Comparison of ENCODE assay signal across 16 cellular contexts in genomic region chr5:66724740-66725139, GRCh38.
A peak's percentile ranks its signal among the peaks of the same experiment; 100 is the strongest.
DNase-seq lines count a peak whose midpoint lies in the region; ATAC-seq and TF ChIP-seq lines count a peak whose summit lies in the region.
"Had no signal": no experiment of that assay in that cellular context is flagged by ENCODE, and none has a peak within 500 bp of the region (broad histone marks: within the 10 kb centered on the region; RNA-seq: fewer than 3 reads in every experiment).

No MANE protein-coding gene starts in this region.

- no peak overlapping the region for H2AFZ ChIP-seq in SU-DHL-6 (ENCODE audit: low read depth, low read length, severe bottlenecking)
- no peak overlapping the region for H2AFZ ChIP-seq in hepatocyte

- no peak overlapping the region for H3K27ac ChIP-seq in A673 (ENCODE audit: low read depth, low read length, poor library complexity, severe bottlenecking)
- H3K27ac ChIP-seq in SU-DHL-6 (ENCODE audit: low read depth, low read length), result no peak overlapping the region
- H3K27ac ChIP-seq in hepatocyte, result no peak overlapping the region
- H3K27ac ChIP-seq: ascending aorta; BLaER1 treated with 17β-estradiol and CSF1 and Interleukin-3, amounts not matched to agents 10 nM and 100 nM had no signal

- no peaks in the 10 kb centered on the region for H3K9me2 ChIP-seq in SU-DHL-6 (replicated peaks; ENCODE audit: insufficient read depth, low read length)
- no peaks in the 10 kb centered on the region for H3K9me2 ChIP-seq in hepatocyte (replicated peaks; ENCODE audit: insufficient read depth)

- H3K4me3 ChIP-seq in A673 (ENCODE audit: low read depth, low read length, poor library complexity, severe bottlenecking), result no peak overlapping the region
- H3K4me3 ChIP-seq in GM12864 (ENCODE audit: low read depth, low read length), result no peak overlapping the region
- H3K4me3 ChIP-seq in SU-DHL-6 (ENCODE audit: insufficient read depth, low read length, poor library complexity, severe bottlenecking), result no peak overlapping the region
- H3K4me3 ChIP-seq in hepatocyte, result no peak overlapping the region
- H3K4me3 ChIP-seq: ascending aorta; BLaER1 treated with 17β-estradiol and CSF1 and Interleukin-3, amounts not matched to agents 10 nM and 100 nM had no signal

- H3K4me1 ChIP-seq in A673 (ENCODE audit: insufficient read depth, low read length, poor library complexity, severe bottlenecking), result no peaks in the 10 kb centered on the region
- no peaks in the 10 kb centered on the region for H3K4me1 ChIP-seq in hepatocyte (ENCODE audit: insufficient read depth)
- H3K4me1 ChIP-seq: ascending aorta had no signal

- TF ChIP-seq CTCF in A673 (conservative IDR thresholded peaks at IDR 0.05; ENCODE audit: low read depth, low read length) (peak; percentile 31; the same call in 1 of the 2 replicates), GM12864 (IDR thresholded peaks at IDR 0.05; ENCODE audit: low read depth, low read length, missing control alignments) (peak; percentile 19), SU-DHL-6 (IDR thresholded peaks at IDR 0.05; ENCODE audit: insufficient read depth, low read length, poor library complexity, severe bottlenecking) (peak; percentile 25), hepatocyte (IDR thresholded peaks at IDR 0.05; ENCODE audit: poor library complexity) (peak; percentile 38)

- no TSS peak for BruUV-seq in A673 (replicated peaks; lab: Mats Ljungman, UMichigan)

- no peak overlapping the region for H3K4me2 ChIP-seq in SU-DHL-6 (ENCODE audit: low read depth, low read length, poor library complexity, severe bottlenecking)
- no peak overlapping the region for H3K4me2 ChIP-seq in hepatocyte
- H3K4me2 ChIP-seq: BLaER1 treated with 17β-estradiol and CSF1 and Interleukin-3, amounts not matched to agents 10 nM and 100 nM had no signal

- DNase-seq in A673 (ENCODE audit: low spot score) (no peak), GM12864 (ENCODE audit: low read depth) (no peak), hepatocyte (ENCODE audit: low spot score) (no peak), NCI-H1105 (lab: John Stamatoyannopoulos, UW) (no peak), SKM-1 treated with dmso at 0.1 percent for 144 hours (lab: John Stamatoyannopoulos, UW; ENCODE audit: unreplicated experiment) (no peak), NCI-H1092 treated with DMSO at 0.1 percent for 48 hours (lab: John Stamatoyannopoulos, UW) (no peak)
- DNase-seq: activated CD4-positive, alpha-beta memory T cell treated with anti-CD3 and anti-CD28 coated beads for 36 hours; KG1; NCI-H187 treated with DMSO at 0.1 percent for 48 hours; NCI-H526; T1000 had no signal

- intact Hi-C loops in A673 (cut with micrococcal nuclease; ENCODE audit: unreplicated experiment), result no loop called here

- POLR2A ChIA-PET in A673 (lab: Charles Lee; ENCODE audit: low non-redundant PET), result no interaction called here

- H3K27me3 ChIP-seq in A673 (replicated peaks; ENCODE audit: insufficient read depth, low read depth, low read length, poor library complexity) (peaks cover 12% of the 10 kb centered on the region), SU-DHL-6 (ENCODE audit: low read length) (no peaks in the 10 kb centered on the region), hepatocyte (no peaks in the 10 kb centered on the region)
- H3K27me3 ChIP-seq: ascending aorta; BLaER1 treated with 17β-estradiol and CSF1 and Interleukin-3, amounts not matched to agents 10 nM and 100 nM had no signal

- no peaks in the 10 kb centered on the region for H3K36me3 ChIP-seq in A673 (ENCODE audit: insufficient read depth, low read length, poor library complexity, severe bottlenecking)
- no peaks in the 10 kb centered on the region for H3K36me3 ChIP-seq in SU-DHL-6 (ENCODE audit: low read length)
- H3K36me3 ChIP-seq in hepatocyte (replicated peaks; ENCODE audit: insufficient read depth, low read depth), result no peaks in the 10 kb centered on the region
- H3K36me3 ChIP-seq: ascending aorta; BLaER1 treated with 17β-estradiol and CSF1 and Interleukin-3, amounts not matched to agents 10 nM and 100 nM had no signal

- H3K79me2 ChIP-seq in SU-DHL-6 (ENCODE audit: insufficient read depth, low read length) (no peaks in the 10 kb centered on the region), hepatocyte (no peaks in the 10 kb centered on the region)

- CTCF ChIA-PET in A673 (lab: Charles Lee), result no interaction called here

- no peaks in the 10 kb centered on the region for H3K9me3 ChIP-seq in A673 (ENCODE audit: low read depth, low read length, poor library complexity, severe bottlenecking)
- no peaks in the 10 kb centered on the region for H3K9me3 ChIP-seq in SU-DHL-6 (ENCODE audit: insufficient read depth, low read length)
- H3K9me3 ChIP-seq in hepatocyte (ENCODE audit: low read depth), result no peaks in the 10 kb centered on the region
- H3K9me3 ChIP-seq: ascending aorta; BLaER1 treated with 17β-estradiol and CSF1 and Interleukin-3, amounts not matched to agents 10 nM and 100 nM had no signal

- no peak overlapping the region for H3K9ac ChIP-seq in SU-DHL-6 (ENCODE audit: low read length)
- H3K9ac ChIP-seq: BLaER1 treated with 17β-estradiol and CSF1 and Interleukin-3, amounts not matched to agents 10 nM and 100 nM had no signal

- H4K20me1 ChIP-seq in SU-DHL-6 (ENCODE audit: low read depth, low read length), result no peaks in the 10 kb centered on the region
- H4K20me1 ChIP-seq in hepatocyte (ENCODE audit: insufficient read depth, poor library complexity, severe bottlenecking), result no peaks in the 10 kb centered on the region
- H4K20me1 ChIP-seq: BLaER1 treated with 17β-estradiol and CSF1 and Interleukin-3, amounts not matched to agents 10 nM and 100 nM had no signal

- H3F3A ChIP-seq in SU-DHL-6 (ENCODE audit: insufficient read depth), result no peaks in the 10 kb centered on the region

- ATAC-seq in HG03095 (IDR thresholded peaks at IDR 0.05; ENCODE audit: unreplicated experiment), result no peak
- ATAC-seq: Right ventricle myocardium inferior had no signal
